In genomic region chr14:94631536-94632304, GRCh38 we compare ENCODE assay signal across 1 cellular context.
TF ChIP-seq lines count a peak whose summit lies in the region.

No MANE protein-coding gene starts in this region.

TF ChIP-seq in HepG2, 621 proteins besides CTCF, POLR2A, EP300 and RAD21:
- TF ChIP-seq ZBTB7B (CRISPR knock-in tag; IDR thresholded peaks at IDR 0.05) (peak; percentile 37; the same call in 1 of the 2 replicates), HNF4A (CRISPR knock-in tag; IDR thresholded peaks at IDR 0.05) (0 out of 2 replicates have a peak, but pooled peaks have one; percentile 28), TOPORS (CRISPR knock-in tag; IDR thresholded peaks at IDR 0.05) (no peak), TARDBP (CRISPR knock-in tag; IDR thresholded peaks at IDR 0.05) (no peak), RARA (CRISPR knock-in tag; IDR thresholded peaks at IDR 0.05) (peak; percentile 47; the same call in 1 of the 2 replicates), ZNF850 (CRISPR knock-in tag; conservative IDR thresholded peaks at IDR 0.05) (no peak), HNF4G (IDR thresholded peaks at IDR 0.05; ENCODE audit: borderline replicate concordance, low read depth, low read length) (peak; percentile 12; the same call in 1 of the 2 replicates), HNF4G (CRISPR knock-in tag; IDR thresholded peaks at IDR 0.05; ENCODE audit: borderline replicate concordance, low read depth) (no peak), TBX2 (CRISPR knock-in tag; IDR thresholded peaks at IDR 0.05; ENCODE audit: borderline replicate concordance) (peak; percentile 38; the same call in 1 of the 2 replicates), HIC2 (CRISPR knock-in tag; IDR thresholded peaks at IDR 0.05; ENCODE audit: low read depth) (peak; percentile 81; the same call in 1 of the 2 replicates), FOXA1 (IDR thresholded peaks at IDR 0.05) (no peak), FOXA1 (CRISPR knock-in tag; IDR thresholded peaks at IDR 0.05) (0 out of 2 replicates have a peak, but pooled peaks have one; percentile 4), ZMYM4 (CRISPR knock-in tag; IDR thresholded peaks at IDR 0.05) (peak; percentile 53; the same call in 1 of the 2 replicates), SRSF9 (IDR thresholded peaks at IDR 0.05; ENCODE audit: borderline replicate concordance, insufficient read depth, low read depth, low read length, poor library complexity, severe bottlenecking) (no peak), NR2F6 (IDR thresholded peaks at IDR 0.05) (no peak), NR2F6 (CRISPR knock-in tag; IDR thresholded peaks at IDR 0.05) (peak; percentile 30; the same call in 1 of the 2 replicates), PTBP1 (IDR thresholded peaks at IDR 0.05; ENCODE audit: low read depth, low read length, poor library complexity, severe bottlenecking) (no peak), MBNL3 (CRISPR knock-in tag; conservative IDR thresholded peaks at IDR 0.05) (no peak), NFATC3 (CRISPR knock-in tag; IDR thresholded peaks at IDR 0.05) (no peak)
- TF ChIP-seq, protein P1, sequence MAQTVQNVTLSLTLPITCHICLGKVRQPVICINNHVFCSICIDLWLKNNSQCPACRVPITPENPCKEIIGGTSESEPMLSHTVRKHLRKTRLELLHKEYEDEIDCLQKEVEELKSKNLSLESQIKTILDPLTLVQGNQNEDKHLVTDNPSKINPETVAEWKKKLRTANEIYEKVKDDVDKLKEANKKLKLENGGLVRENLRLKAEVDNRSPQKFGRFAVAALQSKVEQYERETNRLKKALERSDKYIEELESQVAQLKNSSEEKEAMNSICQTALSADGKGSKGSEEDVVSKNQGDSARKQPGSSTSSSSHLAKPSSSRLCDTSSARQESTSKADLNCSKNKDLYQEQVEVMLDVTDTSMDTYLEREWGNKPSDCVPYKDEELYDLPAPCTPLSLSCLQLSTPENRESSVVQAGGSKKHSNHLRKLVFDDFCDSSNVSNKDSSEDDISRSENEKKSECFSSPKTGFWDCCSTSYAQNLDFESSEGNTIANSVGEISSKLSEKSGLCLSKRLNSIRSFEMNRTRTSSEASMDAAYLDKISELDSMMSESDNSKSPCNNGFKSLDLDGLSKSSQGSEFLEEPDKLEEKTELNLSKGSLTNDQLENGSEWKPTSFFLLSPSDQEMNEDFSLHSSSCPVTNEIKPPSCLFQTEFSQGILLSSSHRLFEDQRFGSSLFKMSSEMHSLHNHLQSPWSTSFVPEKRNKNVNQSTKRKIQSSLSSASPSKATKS (CRISPR knock-in tag; IDR thresholded peaks at IDR 0.05): no peak
TF ChIP-seq in HepG2: peak in this region for 9.
